ENCODE assay signal across 24 cellular contexts in the genomic region with DNA sequence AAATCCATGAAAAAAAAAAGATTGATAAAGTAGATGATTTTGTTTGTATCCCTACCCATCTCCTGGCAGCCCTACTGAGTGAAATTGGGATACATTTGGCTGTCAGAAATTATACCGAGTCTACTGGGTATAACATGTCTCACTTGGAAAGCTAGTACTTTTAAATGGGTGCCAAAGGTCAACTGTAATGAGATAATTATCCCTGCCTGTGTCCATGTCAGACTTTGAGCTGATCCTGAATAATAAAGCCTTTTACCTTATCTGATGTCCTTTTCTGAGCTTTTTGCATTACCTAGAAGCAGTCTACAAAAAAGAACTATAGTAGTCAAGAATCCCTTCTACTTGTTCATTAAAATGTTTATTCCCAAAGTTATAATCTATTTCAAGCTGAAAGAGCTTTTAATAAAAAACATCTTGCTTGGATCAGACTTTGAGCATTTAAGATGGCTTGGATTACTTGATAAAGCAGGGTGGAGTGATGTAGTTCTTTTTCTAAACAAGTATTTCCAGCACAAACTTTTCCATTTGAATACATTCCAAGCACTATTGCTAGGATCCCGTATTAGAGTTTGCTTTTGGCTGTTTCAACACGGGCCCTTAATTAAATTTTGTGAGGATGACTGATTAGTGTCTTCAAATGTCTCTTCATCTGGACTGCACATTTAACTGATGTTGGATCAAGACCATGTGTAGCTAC.
A peak's percentile ranks its signal among the peaks of the same experiment; 100 is the strongest.
DNase-seq lines count a peak whose midpoint lies in the region; ATAC-seq, FAIRE-seq and TF ChIP-seq lines count a peak whose summit lies in the region.
"Had no signal": no experiment of that assay in that cellular context is flagged by ENCODE, and none has a peak within 500 bp of the region (broad histone marks: within the 10 kb centered on the region; RNA-seq: fewer than 3 reads in every experiment).

No MANE protein-coding gene starts in this region.

- WGBS in thyroid gland, 2 donors, result 28 to 38% methylated on average over 3 of the region's 3 CpGs

- no peak for TF ChIP-seq POLR2A in thyroid gland (IDR thresholded peaks at IDR 0.05)

- no peak for DNase-seq in D721Med (ENCODE audit: insufficient read length, low spot score)
- peak; percentile 63 for DNase-seq in NCI-H446 treated with DMSO at 0.1 percent for 48 hours (lab: John Stamatoyannopoulos, UW)
- DNase-seq in fibroblast of the aortic adventitia (ENCODE audit: low read depth), result peak; percentile 48
- DNase-seq in mucosa of descending colon, result peak in 1 of 3 donors; percentile 24
- DNase-seq in stimulated activated naive CD4-positive, alpha-beta T cell (lab: John Stamatoyannopoulos, UW), result no peak
- DNase-seq in D341Med (ENCODE audit: low spot score), result no peak
- no peak for DNase-seq in thyroid gland
- DNase-seq: activated CD4-positive, alpha-beta T cell treated with anti-CD3 and anti-CD28 coated beads for 4 hours; activated CD8-positive, alpha-beta memory T cell treated with anti-CD3 and anti-CD28 coated beads, Interleukin-2, amount 10 ng/mL, durations not matched to agents 7 days and 5 days; activated naive CD8-positive, alpha-beta T cell treated with anti-CD3 and anti-CD28 coated beads for 36 hours; body of pancreas; CD8-positive, alpha-beta memory T cell; gastrocnemius medialis; HCEC 1CT; kidney glomerular epithelial cell; NCI-H1105; NCI-H2081; NCI-H510A treated with DMSO at 0.1 percent for 48 hours; stimulated activated CD4-positive, alpha-beta T cell treated with anti-CD3 and anti-CD28 coated beads, Interleukin-2, amount 100 ng/mL, for 24 hours; stimulated activated naive B cell treated with anti-CD40 and anti-IgM and Interleukin-4, amounts not matched to agents 10 μg/mL and 1 μg/mL and 100 μg/mL, for 72 hours had no signal

- intact Hi-C loops in mucosa of descending colon (cut with DNase I, micrococcal nuclease), result no loop called here
- intact Hi-C loops in thyroid gland (cut with DNase I), result no loop called here

- no peaks in the 10 kb centered on the region for H3K9me3 ChIP-seq in mucosa of descending colon
- no peaks in the 10 kb centered on the region for H3K9me3 ChIP-seq in thyroid gland
- H3K9me3 ChIP-seq: body of pancreas, gastrocnemius medialis had no signal

- H3K27me3 ChIP-seq in thyroid gland, result no peaks in the 10 kb centered on the region
- H3K27me3 ChIP-seq: body of pancreas, gastrocnemius medialis, neural progenitor cell had no signal

- H3K36me3 ChIP-seq in mucosa of descending colon (ENCODE audit: low read depth), result no peaks in the 10 kb centered on the region
- no peaks in the 10 kb centered on the region for H3K36me3 ChIP-seq in thyroid gland
- H3K36me3 ChIP-seq: gastrocnemius medialis had no signal

- H3K4me1 ChIP-seq in mucosa of descending colon (ENCODE audit: low read depth) (peaks cover 14% of the 10 kb centered on the region), thyroid gland (peaks cover 10 to 13% of the 10 kb centered on the region in 2 donors)

- FAIRE-seq in D721Med (lab: Jason Lieb, UNC), result peak; percentile 60
- FAIRE-seq: colon had no signal

- no peak for TF ChIP-seq CTCF in D721Med (IDR thresholded peaks at IDR 0.05; ENCODE audit: insufficient read depth, missing control alignments)
- no peak for TF ChIP-seq CTCF in fibroblast of the aortic adventitia (IDR thresholded peaks at IDR 0.05; ENCODE audit: insufficient read depth, low read length)
- TF ChIP-seq CTCF in mucosa of descending colon (IDR thresholded peaks at IDR 0.05), result no peak
- TF ChIP-seq CTCF in thyroid gland (IDR thresholded peaks at IDR 0.05), result no peak

- peak; percentile 96 for ATAC-seq in mucosa of descending colon
- no peak for ATAC-seq in HG03460 (IDR thresholded peaks at IDR 0.05; ENCODE audit: unreplicated experiment)
- ATAC-seq: activated CD8-positive, alpha-beta memory T cell treated with anti-CD3 and anti-CD28 coated beads, Interleukin-2, amount 10 ng/mL, durations not matched to agents 7 days and 5 days; body of pancreas; gastrocnemius medialis; stimulated activated naive B cell treated with anti-CD40 and anti-IgM and Interleukin-4, amounts not matched to agents 10 μg/mL and 1 μg/mL and 100 μg/mL, for 72 hours had no signal

- H3K4me3 ChIP-seq in fibroblast of the aortic adventitia (ENCODE audit: low read depth, low read length) (no peak overlapping the region), mucosa of descending colon (no peak overlapping the region), thyroid gland (replicated peaks in 1 of 3) (no peak overlapping the region)
- H3K4me3 ChIP-seq: body of pancreas, gastrocnemius medialis, neural progenitor cell had no signal

- H3K27ac ChIP-seq in thyroid gland, result peak overlapping the region in 1 of 3 donors; percentile 41
- H3K27ac ChIP-seq: body of pancreas, gastrocnemius medialis, neural progenitor cell, RWPE1 had no signal

Comparison
In these comparisons a context has a peak if more than half of its experiments do, and no peak if none do; other contexts are left out.
1. DNase-seq: peak in NCI-H446 treated with DMSO at 0.1 percent for 48 hours (single experiment) and fibroblast of the aortic adventitia (single experiment); none in D721Med (single experiment), stimulated activated naive CD4-positive, alpha-beta T cell (0 of 6), D341Med (single experiment) and thyroid gland (0 of 2).